In the genomic region with DNA sequence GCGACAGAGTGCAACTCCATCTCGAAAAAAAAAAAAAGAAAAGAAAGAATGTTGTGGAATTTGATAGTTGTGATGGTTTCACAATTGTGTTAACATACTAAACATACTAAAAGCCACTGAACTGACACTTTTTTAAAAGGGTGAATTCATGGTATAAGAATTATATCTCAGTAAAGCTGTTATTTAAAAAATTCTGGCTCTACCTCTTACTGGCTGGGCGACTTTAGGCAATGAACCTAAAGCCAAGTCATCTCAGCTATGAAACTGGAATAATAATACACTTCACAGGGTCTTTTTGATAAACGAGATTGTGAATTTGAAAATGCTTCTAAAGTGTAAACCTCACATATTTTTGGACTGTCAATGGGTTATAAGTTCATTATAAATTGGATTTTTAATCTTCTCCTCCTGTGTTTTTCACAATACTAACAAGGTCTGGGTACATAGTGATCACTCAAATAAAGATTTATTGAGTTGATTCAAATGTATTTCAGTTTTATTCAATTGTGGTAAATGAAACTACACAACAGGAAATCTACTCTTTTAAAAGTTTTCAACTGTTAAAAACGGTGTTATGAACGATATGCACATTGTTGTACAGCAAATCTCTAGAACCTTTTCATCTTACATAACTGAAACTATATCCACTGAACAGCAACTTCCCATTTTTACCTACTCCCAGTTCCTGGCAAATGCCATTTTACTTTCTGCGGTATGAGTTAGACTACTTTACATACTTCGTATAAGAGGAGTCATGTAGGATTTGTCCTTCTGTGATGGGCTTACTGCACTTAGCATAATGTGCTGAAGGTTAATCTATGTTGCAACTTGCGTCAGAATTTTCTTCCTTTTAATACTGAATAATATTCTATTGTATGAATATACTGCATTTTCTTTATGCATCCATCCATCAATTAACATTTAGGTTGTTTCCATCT, we compare ENCODE assay signal across 14 cellular contexts. TPM values are rescaled to one million over a fixed set of nuclear protein-coding genes. Genes with fewer than 3 reads are reported as not detected.
"Had no signal": no experiment of that assay in that cellular context is flagged by ENCODE, and none has a peak within 500 bp of the region (broad histone marks: within the 10 kb centered on the region; RNA-seq: fewer than 3 reads in every experiment).

No MANE protein-coding gene starts in this region.

- H3K36me3 Mint-ChIP-seq: immature natural killer cell, natural killer cell had no signal

- H3K9me3 Mint-ChIP-seq: immature natural killer cell, natural killer cell had no signal

- H3K4me1 Mint-ChIP-seq: natural killer cell had no signal

- DNase-seq: activated CD4-positive, alpha-beta T cell treated with anti-CD3 and anti-CD28 coated beads, Interleukin-2, amount 50 U/mL, for 4 hours; activated CD4-positive, CD25-positive, alpha-beta regulatory T cell; activated naive CD4-positive, alpha-beta T cell; activated T-cell treated with anti-CD3 and anti-CD28 coated beads, Interleukin-2, amount 50 U/mL, for 48 hours; aorta; effector memory CD4-positive, alpha-beta T cell; immature natural killer cell; mesenchymal stem cell; natural killer cell; retina; stimulated activated CD4-positive, alpha-beta T cell treated with anti-CD3 and anti-CD28 coated beads, Interleukin-12 subunit alpha, Interleukin-12 subunit beta, amount 100 ng/mL, for 4 hours; stimulated activated CD4-positive, alpha-beta T cell treated with anti-CD3 and anti-CD28 coated beads, Interleukin-2, amount 100 ng/mL, for 24 hours had no signal

- H3K27ac Mint-ChIP-seq: immature natural killer cell, natural killer cell had no signal

- H3K4me3 Mint-ChIP-seq: immature natural killer cell, natural killer cell had no signal

- ATAC-seq: natural killer cell had no signal

RNA-seq across cellular contexts. Expression of a gene that starts 43.0 kb away (rescaled TPM):
- total RNA-seq: aorta; frontal cortex; natural killer cell; T-helper 2 cell treated with Interferon-gamma antibody and Interleukin-4, amounts not matched to agents 100 ng/mL and 5 ng/mL, for 36 hours had no signal
